In the genomic region with DNA sequence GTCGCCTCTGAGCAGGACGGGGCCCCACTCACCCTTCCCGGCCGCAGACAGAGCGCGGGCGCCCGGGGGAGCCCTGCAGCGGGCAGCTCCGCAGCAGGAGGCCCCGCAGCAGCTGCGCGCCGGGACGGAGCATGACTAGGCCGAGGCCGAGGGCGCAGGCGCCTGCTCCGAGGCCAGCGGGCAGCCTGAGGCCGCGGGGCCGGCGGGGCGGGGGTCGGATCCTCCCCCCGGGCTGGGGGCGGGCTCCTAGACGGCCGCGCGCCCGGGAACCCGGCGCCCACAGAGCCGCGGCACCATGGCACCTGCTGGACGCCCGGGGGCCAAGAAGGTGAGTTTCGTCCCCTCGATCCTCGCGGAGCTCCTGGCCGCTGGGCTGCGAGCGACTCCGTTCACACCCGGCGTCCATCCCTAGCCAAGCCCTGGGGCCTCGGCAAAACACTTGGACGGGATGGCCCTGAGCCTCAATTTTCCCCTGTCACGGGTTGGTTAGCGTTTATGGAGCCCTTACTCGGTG, we compare ENCODE assay signal across 9 cellular contexts. TPM values are rescaled to one million over a fixed set of nuclear protein-coding genes. Genes with fewer than 3 reads are reported as not detected.
DNase-seq lines count a peak whose midpoint lies in the region; ATAC-seq and TF ChIP-seq lines count a peak whose summit lies in the region.
"Had no signal": no experiment of that assay in that cellular context is flagged by ENCODE, and none has a peak within 500 bp of the region (broad histone marks: within the 10 kb centered on the region; RNA-seq: fewer than 3 reads in every experiment).

BHMT2 (plus strand) TSS at position 280 of the 514 bp plus-strand sequence; CDS start at position 296, 16 bp downstream.
DMGDH (minus strand) TSS at position 187 of the 514 bp plus-strand sequence; CDS start at position 133, 54 bp downstream.

- DNase-seq in SK-N-SH (peak; percentile 20), epithelial cell of esophagus (ENCODE audit: low read depth) (peak; percentile 24), lung microvascular endothelial cell (ENCODE audit: low read depth in 2 of 2) (peak; percentile 14 to 53), transverse colon (peak; percentile 8), NCI-H1694 (lab: John Stamatoyannopoulos, UW) (no peak), GDM1 (lab: John Stamatoyannopoulos, UW) (no peak)

- intact Hi-C loops in transverse colon (cut with DNase I; ENCODE audit: low total_unique reads) = no loop called here

- CTCF ChIA-PET in SK-N-SH (lab: Yijun Ruan, JAX) = interaction anchor here (1.2 to 1.8 kb wide), 2 partner anchors 45 to 64 kb away, joined by 3 to 10 read pairs; no protein-coding TSS in a partner anchor

- H3K4me1 ChIP-seq in SK-N-SH (ENCODE audit: control insufficient read depth in 1 of 2, insufficient read depth in 2 of 2, low read depth in 1 of 2, low read length in 1 of 2) (peaks cover 0 to 10% of the 10 kb centered on the region in 2 experiments; a peak in 2 of 4 replicates), transverse colon (peaks cover 0 to 5% (median 0%) of the 10 kb centered on the region in 4 donors)

- H3K27me3 ChIP-seq in SK-N-SH (ENCODE audit: insufficient read depth) = no peaks in the 10 kb centered on the region
- peaks cover 12% of the 10 kb centered on the region for H3K27me3 ChIP-seq in transverse colon

- 96% methylated on average over 9 of the region's 55 CpGs for WGBS in SK-N-SH (ENCODE audit: low lambda C conversion rate)
- 54% methylated on average over 14 of the region's 55 CpGs; no CpG with 5 or more reads in 1 of the 2 donors for WGBS in transverse colon (ENCODE audit: low coverage in 1 of 2), 2 donors

- in situ Hi-C loops in transverse colon (cut with MboI; ENCODE audit: low pct_ligation_motif_present in 1 of 4, low pct_unique_long_range_greater_than_20kb in 1 of 4, low sequenced_read_pairs in 3 of 4) = no loop called here

- POLR2A ChIA-PET in SK-N-SH (lab: Yijun Ruan, JAX) = no interaction called here

- no peaks in the 10 kb centered on the region for H3K9me2 ChIP-seq in SK-N-SH

- H3K9me3 ChIP-seq in SK-N-SH = peaks cover 6% of the 10 kb centered on the region; the same call in 1 of the 2 replicates
- H3K9me3 ChIP-seq in transverse colon = no peaks in the 10 kb centered on the region

- H3K4me3 ChIP-seq in SK-N-SH (ENCODE audit: low read depth in 2 of 2, low read length in 1 of 2) (no peak within 1 kb of the TSS), epithelial cell of esophagus (ENCODE audit: low read length) (peak within 1 kb of the TSS; percentile 16), transverse colon (peak within 1 kb of the TSS in 3 of 4 donors; percentile 30 to 36 (median 32))

- H3F3A ChIP-seq in SK-N-SH (replicated peaks; ENCODE audit: insufficient read depth) = no peaks in the 10 kb centered on the region

- no peak for TF ChIP-seq POLR2A in transverse colon (IDR thresholded peaks at IDR 0.05)

- H3K4me2 ChIP-seq in SK-N-SH = no peak within 1 kb of the TSS

- TF ChIP-seq RAD21 in SK-N-SH (IDR thresholded peaks at IDR 0.05; ENCODE audit: low read length) = no peak

- H2AFZ ChIP-seq in SK-N-SH (ENCODE audit: low read depth) = 0 out of 2 replicates have a peak within 1 kb of the TSS, but pooled peaks have one; percentile 46

- H3K79me2 ChIP-seq in SK-N-SH (ENCODE audit: insufficient read depth) = no peaks in the 10 kb centered on the region

- TF ChIP-seq CTCF in SK-N-SH (IDR thresholded peaks at IDR 0.05) (no peak), epithelial cell of esophagus (IDR thresholded peaks at IDR 0.05; ENCODE audit: insufficient read depth, low read depth, low read length, missing control alignments) (no peak), transverse colon (IDR thresholded peaks at IDR 0.05) (no peak)

- ATAC-seq in SK-N-SH treated with all-trans-retinoic acid at 6 μM for 48 hours (no peak), GM21526 (IDR thresholded peaks at IDR 0.05; ENCODE audit: low FRiP score, unreplicated experiment) (no peak)

- TF ChIP-seq EP300 in SK-N-SH (IDR thresholded peaks at IDR 0.05; ENCODE audit: borderline replicate concordance in 1 of 2, low read depth in 1 of 2, low read length in 1 of 2) = no peak
- no peak for TF ChIP-seq EP300 in transverse colon (IDR thresholded peaks at IDR 0.05; ENCODE audit: low read depth)

- H3K9ac ChIP-seq in SK-N-SH = no peak within 1 kb of the TSS

- H4K20me1 ChIP-seq in SK-N-SH (ENCODE audit: insufficient read depth) = no peaks in the 10 kb centered on the region

- H3K27ac ChIP-seq in SK-N-SH (ENCODE audit: low read depth in 2 of 2, low read length in 1 of 2) (peak within 1 kb of the TSS in 1 of 2 experiments; percentile 47; a peak in 2 of 4 replicates), transverse colon (peak within 1 kb of the TSS in 3 of 4 donors; percentile 41 to 59 (median 42))

- H3K36me3 ChIP-seq in SK-N-SH (replicated peaks in 1 of 2; ENCODE audit: control insufficient read depth in 1 of 2, insufficient read depth in 2 of 2, low read length in 1 of 2) (no peaks in the 10 kb centered on the region), transverse colon (no peaks in the 10 kb centered on the region)

TF ChIP-seq in SK-N-SH, 30 proteins besides CTCF, POLR2A, EP300 and RAD21:
- TF ChIP-seq SMC3 (IDR thresholded peaks at IDR 0.05; ENCODE audit: low read depth, low read length) = no peak
- TF ChIP-seq, protein P1, sequence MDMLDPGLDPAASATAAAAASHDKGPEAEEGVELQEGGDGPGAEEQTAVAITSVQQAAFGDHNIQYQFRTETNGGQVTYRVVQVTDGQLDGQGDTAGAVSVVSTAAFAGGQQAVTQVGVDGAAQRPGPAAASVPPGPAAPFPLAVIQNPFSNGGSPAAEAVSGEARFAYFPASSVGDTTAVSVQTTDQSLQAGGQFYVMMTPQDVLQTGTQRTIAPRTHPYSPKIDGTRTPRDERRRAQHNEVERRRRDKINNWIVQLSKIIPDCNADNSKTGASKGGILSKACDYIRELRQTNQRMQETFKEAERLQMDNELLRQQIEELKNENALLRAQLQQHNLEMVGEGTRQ (IDR thresholded peaks at IDR 0.05; ENCODE audit: borderline replicate concordance, low read depth, low read length) = no peak
- no peak for TF ChIP-seq RFX5 (IDR thresholded peaks at IDR 0.05; ENCODE audit: low read length)

TF ChIP-seq in SK-N-SH treated with all-trans-retinoic acid at 6 μM for 48 hours, 23 proteins besides CTCF, POLR2A, EP300 and RAD21:
- TF ChIP-seq ZFP3 (CRISPR knock-in tag; IDR thresholded peaks at IDR 0.05) (no peak), ESRRG (CRISPR knock-in tag; IDR thresholded peaks at IDR 0.05) (no peak), SNAI2 (CRISPR knock-in tag; IDR thresholded peaks at IDR 0.05) (no peak), ARNTL (CRISPR knock-in tag; IDR thresholded peaks at IDR 0.05; ENCODE audit: borderline replicate concordance, low read depth) (no peak), CSDC2 (CRISPR knock-in tag; IDR thresholded peaks at IDR 0.05) (no peak), BACH2 (CRISPR knock-in tag; IDR thresholded peaks at IDR 0.05; ENCODE audit: borderline replicate concordance) (no peak), ZFP30 (CRISPR knock-in tag; IDR thresholded peaks at IDR 0.05) (no peak), ZC3H10 (CRISPR knock-in tag; IDR thresholded peaks at IDR 0.05) (no peak), ZNF70 (CRISPR knock-in tag; IDR thresholded peaks at IDR 0.05) (no peak)
- TF ChIP-seq, protein P2, sequence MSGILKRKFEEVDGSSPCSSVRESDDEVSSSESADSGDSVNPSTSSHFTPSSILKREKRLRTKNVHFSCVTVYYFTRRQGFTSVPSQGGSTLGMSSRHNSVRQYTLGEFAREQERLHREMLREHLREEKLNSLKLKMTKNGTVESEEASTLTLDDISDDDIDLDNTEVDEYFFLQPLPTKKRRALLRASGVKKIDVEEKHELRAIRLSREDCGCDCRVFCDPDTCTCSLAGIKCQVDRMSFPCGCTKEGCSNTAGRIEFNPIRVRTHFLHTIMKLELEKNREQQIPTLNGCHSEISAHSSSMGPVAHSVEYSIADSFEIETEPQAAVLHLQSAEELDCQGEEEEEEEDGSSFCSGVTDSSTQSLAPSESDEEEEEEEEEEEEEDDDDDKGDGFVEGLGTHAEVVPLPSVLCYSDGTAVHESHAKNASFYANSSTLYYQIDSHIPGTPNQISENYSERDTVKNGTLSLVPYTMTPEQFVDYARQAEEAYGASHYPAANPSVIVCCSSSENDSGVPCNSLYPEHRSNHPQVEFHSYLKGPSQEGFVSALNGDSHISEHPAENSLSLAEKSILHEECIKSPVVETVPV (CRISPR knock-in tag; IDR thresholded peaks at IDR 0.05) = no peak
- TF ChIP-seq, protein P3, sequence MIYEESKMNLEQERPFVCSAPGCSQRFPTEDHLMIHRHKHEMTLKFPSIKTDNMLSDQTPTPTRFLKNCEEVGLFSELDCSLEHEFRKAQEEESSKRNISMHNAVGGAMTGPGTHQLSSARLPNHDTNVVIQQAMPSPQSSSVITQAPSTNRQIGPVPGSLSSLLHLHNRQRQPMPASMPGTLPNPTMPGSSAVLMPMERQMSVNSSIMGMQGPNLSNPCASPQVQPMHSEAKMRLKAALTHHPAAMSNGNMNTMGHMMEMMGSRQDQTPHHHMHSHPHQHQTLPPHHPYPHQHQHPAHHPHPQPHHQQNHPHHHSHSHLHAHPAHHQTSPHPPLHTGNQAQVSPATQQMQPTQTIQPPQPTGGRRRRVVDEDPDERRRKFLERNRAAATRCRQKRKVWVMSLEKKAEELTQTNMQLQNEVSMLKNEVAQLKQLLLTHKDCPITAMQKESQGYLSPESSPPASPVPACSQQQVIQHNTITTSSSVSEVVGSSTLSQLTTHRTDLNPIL (CRISPR knock-in tag; IDR thresholded peaks at IDR 0.05; ENCODE audit: low read depth) = no peak

RNA-seq across cellular contexts. Expression of gene BHMT2, which starts in this region (rescaled TPM):
- polyA plus RNA-seq in SK-N-SH (2012; rRNA removed) = not detected in 2 replicates
- not detected in 2 replicates for polyA plus RNA-seq in SK-N-SH (2012; cell fraction: cytosol; rRNA removed)
- polyA plus RNA-seq in SK-N-SH (2012; cell fraction: nucleus; rRNA removed) = not detected in 2 replicates
- 2.4 and 7.7 TPM in 2 replicates for total RNA-seq in lung microvascular endothelial cell
- 10 to 100 TPM in 1 of 4 donors, 1 to 10 TPM in 3; 1.6 to 12.1 (median 2.5) TPM for total RNA-seq in transverse colon
- total RNA-seq: A172 had no signal

RNA-seq across cellular contexts. Expression of gene DMGDH, which starts in this region (rescaled TPM):
- polyA plus RNA-seq in SK-N-SH (2012; rRNA removed) = 0.56 and 0.70 TPM in 2 replicates
- polyA plus RNA-seq in SK-N-SH (2012; cell fraction: cytosol; rRNA removed) = 0.28 and 0.41 TPM in 2 replicates
- polyA plus RNA-seq in SK-N-SH (2012; cell fraction: nucleus; rRNA removed) = 0.79 and 1.5 TPM in 2 replicates
- total RNA-seq in lung microvascular endothelial cell (0.22 and 0.40 TPM in 2 replicates), transverse colon (1 to 10 TPM in 1 of 4 donors, under 1 TPM in 1, not detected in 2; 0.41 to 2.7 TPM)
- total RNA-seq: A172 had no signal

Comparison
In these comparisons a context has a peak if more than half of its experiments do, and no peak if none do; other contexts are left out.
1. DNase-seq: peak in SK-N-SH (single experiment), epithelial cell of esophagus (single experiment), lung microvascular endothelial cell (2 of 2) and transverse colon (single experiment); none in NCI-H1694 (single experiment) and GDM1 (single experiment).
2. H3K4me3 ChIP-seq: peak in epithelial cell of esophagus (single experiment) and transverse colon (3 of 4); none in SK-N-SH (0 of 2).